In genomic region chr7:104900525-104900924, GRCh38 we compare ENCODE assay signal across 17 cellular contexts.
DNase-seq lines count a peak whose midpoint lies in the region; ATAC-seq and TF ChIP-seq lines count a peak whose summit lies in the region.
"Had no signal": no experiment of that assay in that cellular context is flagged by ENCODE, and none has a peak within 500 bp of the region (broad histone marks: within the 10 kb centered on the region; RNA-seq: fewer than 3 reads in every experiment).

No MANE protein-coding gene starts in this region.

- ATAC-seq in GM21381 (IDR thresholded peaks at IDR 0.05; ENCODE audit: unreplicated experiment) (no peak), HG03139 (IDR thresholded peaks at IDR 0.05; ENCODE audit: unreplicated experiment) (no peak), HG02981 (IDR thresholded peaks at IDR 0.05; ENCODE audit: unreplicated experiment) (no peak)
- ATAC-seq: CD8-positive, alpha-beta T cell; Right ventricle myocardium inferior had no signal

- no peak for TF ChIP-seq CTCF in retinal pigment epithelial cell (conservative IDR thresholded peaks at IDR 0.05; ENCODE audit: low read depth, low read length)

- no peak overlapping the region for H3K4me3 ChIP-seq in retinal pigment epithelial cell (ENCODE audit: low read length)
- H3K4me3 ChIP-seq: lung had no signal

- DNase-seq in HuH-7 (ENCODE audit: low spot score) (peak; percentile 53), NCI-H748 treated with DMSO at 0.1 percent for 48 hours (lab: John Stamatoyannopoulos, UW) (peak; percentile 10), inferior parietal cortex (ENCODE audit: extremely low spot score) (peak; percentile 66), retinal pigment epithelial cell (ENCODE audit: low read depth) (peak; percentile 20)
- DNase-seq: activated CD4-positive, alpha-beta T cell treated with anti-CD3 and anti-CD28 coated beads, Interleukin-2, amount 50 U/mL, for 48 hours; activated CD4-positive, CD25-positive, alpha-beta regulatory T cell; activated naive CD8-positive, alpha-beta T cell treated with anti-CD3 and anti-CD28 coated beads for 36 hours; CD8-positive, alpha-beta T cell; effector CD8-positive, alpha-beta T cell; Kasumi-1; NCI-H1048; NCI-H524 treated with DMSO at 0.1 percent for 48 hours had no signal

Comparison
In these comparisons a context has a peak if more than half of its experiments do, and no peak if none do; other contexts are left out.
1. DNase-seq: peak in every context shown above with its lines; median percentile 66 in inferior parietal cortex; 53 in HuH-7; 20 in retinal pigment epithelial cell; 10 in NCI-H748 treated with DMSO at 0.1 percent for 48 hours.